11 cellular contexts compared by ENCODE assay signal in genomic region chr6:137871299-137871698, GRCh38. TPM values are rescaled to one million over a fixed set of nuclear protein-coding genes. Genes with fewer than 3 reads are reported as not detected.
DNase-seq lines count a peak whose midpoint lies in the region; ATAC-seq, FAIRE-seq and TF ChIP-seq lines count a peak whose summit lies in the region.
"Had no signal": no experiment of that assay in that cellular context is flagged by ENCODE, and none has a peak within 500 bp of the region (broad histone marks: within the 10 kb centered on the region; RNA-seq: fewer than 3 reads in every experiment).

No MANE protein-coding gene starts in this region.

- intact Hi-C loops in HepG2 (cut with micrococcal nuclease; ENCODE audit: unreplicated experiment) (loop anchor here (5.0 kb wide), 1 partner anchor 236 kb away; the partner anchor contains the start of gene PERP), right lobe of liver (cut with DNase I) (no loop called here), MCF 10A (cut with micrococcal nuclease) (loop anchor here (5.0 kb wide), 1 partner anchor 236 kb away; the partner anchor contains the start of gene PERP), vagina (cut with DNase I) (no loop called here), testis (cut with DNase I; ENCODE audit: low total_unique reads) (no loop called here)

- H3K36me3 Mint-ChIP-seq in MCF 10A (ENCODE audit: insufficient read depth, unreplicated experiment), result peaks cover 77% of the 10 kb centered on the region

- peaks cover 17% of the 10 kb centered on the region for H3K4me1 Mint-ChIP-seq in MCF 10A (ENCODE audit: insufficient read depth, unreplicated experiment)

- H3K27ac Mint-ChIP-seq in MCF 10A (ENCODE audit: low read depth, unreplicated experiment), result peak overlapping the region; percentile 78

- H3K9ac ChIP-seq in HepG2 (ENCODE audit: insufficient read depth, low read depth, low read length), result peak overlapping the region; percentile 97; the same call in 1 of the 2 replicates
- H3K9ac ChIP-seq in muscle layer of colon (ENCODE audit: low read length), result peak overlapping the region; percentile 15

- in situ Hi-C loops in HepG2 (cut with HindIII; ENCODE audit: extremely low pct_ligation_motif_present, low pct_unique_long_range_greater_than_20kb), result no loop called here

- TF ChIP-seq CTCF in HepG2 (CRISPR knock-in tag; IDR thresholded peaks at IDR 0.05), result no peak
- no peak for TF ChIP-seq CTCF in right lobe of liver (IDR thresholded peaks at IDR 0.05)
- no peak for TF ChIP-seq CTCF in MCF 10A (IDR thresholded peaks at IDR 0.05; ENCODE audit: unreplicated experiment)
- TF ChIP-seq CTCF in vagina (IDR thresholded peaks at IDR 0.05), result no peak
- no peak for TF ChIP-seq CTCF in testis (IDR thresholded peaks at IDR 0.05)

- H3K27me3 ChIP-seq in HepG2 (ENCODE audit: control insufficient read depth in 1 of 2, insufficient read depth in 2 of 2, low read length in 2 of 2), result no peaks in the 10 kb centered on the region; a peak in 1 of 5 replicates
- no peaks in the 10 kb centered on the region for H3K27me3 ChIP-seq in right lobe of liver
- H3K27me3 ChIP-seq in muscle layer of colon (ENCODE audit: control insufficient read depth in 1 of 2, insufficient read depth in 2 of 2, low read length in 2 of 2), result no peaks in the 10 kb centered on the region
- no peaks in the 10 kb centered on the region for H3K27me3 ChIP-seq in vagina
- H3K27me3 ChIP-seq in testis, result no peaks in the 10 kb centered on the region

- no peak overlapping the region for H2AFZ ChIP-seq in HepG2 (ENCODE audit: low read length)

- no peak for ATAC-seq in HepG2
- ATAC-seq in right lobe of liver, result no peak
- no peak for ATAC-seq in HG02623 (IDR thresholded peaks at IDR 0.05; ENCODE audit: unreplicated experiment)

- WGBS in HepG2 (ENCODE audit: low lambda C conversion rate), result 79% methylated on average over 10 of the region's 10 CpGs
- WGBS in right lobe of liver (ENCODE audit: insufficient coverage, low coverage, low lambda C conversion rate, missing lambda C conversion rate), result 81% methylated on average over 4 of the region's 10 CpGs
- WGBS in testis, 2 donors, result 75 to 76% methylated on average over 10 of the region's 10 CpGs

- H3K4me1 ChIP-seq in HepG2 (ENCODE audit: insufficient read depth, low read length) (peaks cover 73% of the 10 kb centered on the region), right lobe of liver (peaks cover 0 to 51% (median 7%) of the 10 kb centered on the region in 4 donors), muscle layer of colon (ENCODE audit: insufficient read depth, low read length) (peaks cover 56% of the 10 kb centered on the region), vagina (peaks cover 62% of the 10 kb centered on the region), testis (peaks cover 17% of the 10 kb centered on the region)

- no peaks in the 10 kb centered on the region for H3K9me3 Mint-ChIP-seq in MCF 10A (ENCODE audit: unreplicated experiment)

- H3K36me3 ChIP-seq in HepG2 (replicated peaks in 1 of 2; ENCODE audit: control insufficient read depth in 1 of 2, insufficient read depth in 2 of 2, low read length in 2 of 2), result peaks cover 20 to 50% of the 10 kb centered on the region in 2 experiments
- peaks cover 0 to 17% (median 8%) of the 10 kb centered on the region in 4 donors for H3K36me3 ChIP-seq in right lobe of liver
- peaks cover 32% of the 10 kb centered on the region for H3K36me3 ChIP-seq in muscle layer of colon (ENCODE audit: insufficient read depth, low read length)
- H3K36me3 ChIP-seq in vagina, result peaks cover 0 to 16% of the 10 kb centered on the region in 2 donors
- H3K36me3 ChIP-seq in testis (ENCODE audit: low read depth, missing control alignments), result peaks cover under 1% of the 10 kb centered on the region

- TF ChIP-seq RAD21 in HepG2 (CRISPR knock-in tag; IDR thresholded peaks at IDR 0.05), result no peak

- H4K20me1 ChIP-seq in HepG2 (ENCODE audit: insufficient read depth, low read length), result peaks cover 52% of the 10 kb centered on the region

- TF ChIP-seq EP300 in HepG2 (IDR thresholded peaks at IDR 0.05; ENCODE audit: low read depth in 2 of 2, low read length in 2 of 2), result no peak
- TF ChIP-seq EP300 in HepG2 (CRISPR knock-in tag; IDR thresholded peaks at IDR 0.05; ENCODE audit: borderline replicate concordance), result no peak

- H3K9me3 ChIP-seq in HepG2 (ENCODE audit: low read length) (no peaks in the 10 kb centered on the region), right lobe of liver (no peaks in the 10 kb centered on the region), muscle layer of colon (ENCODE audit: low read length) (no peaks in the 10 kb centered on the region), vagina (no peaks in the 10 kb centered on the region), testis (no peaks in the 10 kb centered on the region)

- H3K4me3 Mint-ChIP-seq in MCF 10A (ENCODE audit: unreplicated experiment), result peak overlapping the region; percentile 72

- TF ChIP-seq POLR2A in HepG2 (IDR thresholded peaks at IDR 0.05; ENCODE audit: insufficient read depth in 1 of 2, low read depth in 2 of 2, low read length in 2 of 2), result no peak
- TF ChIP-seq POLR2A in right lobe of liver (IDR thresholded peaks at IDR 0.05), result no peak
- no peak for TF ChIP-seq POLR2A in vagina (IDR thresholded peaks at IDR 0.05)
- no peak for TF ChIP-seq POLR2A in testis (IDR thresholded peaks at IDR 0.05)

- BruUV-seq in HepG2 (replicated peaks; lab: Mats Ljungman, UMichigan) (no TSS peak), MCF 10A (replicated peaks; lab: Mats Ljungman, UMichigan) (TSS peak; percentile 20)

- H3K27ac ChIP-seq in HepG2 (ENCODE audit: extremely low read length, insufficient read depth, low read length), result peak overlapping the region; percentile 31
- no peak overlapping the region for H3K27ac ChIP-seq in right lobe of liver
- peak overlapping the region; percentile 53 for H3K27ac ChIP-seq in muscle layer of colon (ENCODE audit: low read depth, low read length)
- peak overlapping the region; percentile 38 for H3K27ac ChIP-seq in vagina
- H3K27ac ChIP-seq in testis, result no peak overlapping the region

- peak overlapping the region; percentile 96 for H3K4me2 ChIP-seq in HepG2 (ENCODE audit: low read depth, low read length)

- no peak for FAIRE-seq in HepG2 (lab: Jason Lieb, UNC)

- H3K4me3 ChIP-seq in HepG2 (replicated peaks in 1 of 3; ENCODE audit: insufficient read depth in 1 of 3, low read depth in 2 of 3, low read length in 3 of 3) (peak overlapping the region; percentile 75 to 100 (median 92)), right lobe of liver (peak overlapping the region in 1 of 3 donors; percentile 26), muscle layer of colon (ENCODE audit: low read depth in 1 of 2, low read length in 2 of 2) (peak overlapping the region in 1 of 2 donors; percentile 42), vagina (peak overlapping the region; percentile 20 to 80), testis (no peak overlapping the region)

- POLR2A ChIA-PET in HepG2 (lab: Yijun Ruan, JAX) (interaction anchor here (0.8 to 3.3 kb wide), 7 partner anchors 76 to 174 kb away, joined by 3 to 15 read pairs (median 4); no protein-coding TSS in a partner anchor), MCF 10A (lab: Yijun Ruan, JAX) (interaction anchor here (0.7 to 10.3 kb wide), 30 partner anchors 9 to 822 kb away, joined by 3 to 127 read pairs (median 4); no protein-coding TSS in a partner anchor)

- peaks cover 89% of the 10 kb centered on the region for H3K79me2 ChIP-seq in HepG2 (ENCODE audit: insufficient read depth, low read length)

- no peak for DNase-seq in HepG2 (ENCODE audit: low spot score)
- DNase-seq in right lobe of liver, result no peak
- peak; percentile 18 for DNase-seq in MCF 10A (ENCODE audit: unreplicated experiment)
- no peak for DNase-seq in vagina (ENCODE audit: extremely low spot score in 2 of 2)
- DNase-seq in NCI-H1417 treated with DMSO at 0.1 percent for 48 hours (lab: John Stamatoyannopoulos, UW), result no peak
- no peak for DNase-seq in testis
- DNase-seq: C1 segment of cervical spinal cord, cortex of kidney, KBM-7 had no signal

- CTCF ChIA-PET in HepG2 (lab: Yijun Ruan, JAX; ENCODE audit: low intra/inter-chr PET ratio, low total read pairs), result interaction anchor here (0.6 to 8.6 kb wide), 2 partner anchors 165 to 173 kb away, joined by 3 to 102 read pairs; no protein-coding TSS in a partner anchor
- CTCF ChIA-PET in MCF 10A (lab: Yijun Ruan, JAX), result interaction anchor here (0.7 to 7.3 kb wide), 14 partner anchors 10 to 165 kb away, joined by 3 to 112 read pairs (median 6); no protein-coding TSS in a partner anchor

- no peaks in the 10 kb centered on the region for H3K27me3 Mint-ChIP-seq in MCF 10A (ENCODE audit: insufficient read depth, unreplicated experiment)

TF ChIP-seq in HepG2, 621 proteins besides CTCF, POLR2A, EP300 and RAD21 (continues in another document):
- no peak for TF ChIP-seq BCL6 (CRISPR knock-in tag; IDR thresholded peaks at IDR 0.05)
- no peak for TF ChIP-seq ZNF790 (CRISPR knock-in tag; IDR thresholded peaks at IDR 0.05; ENCODE audit: borderline replicate concordance)
- TF ChIP-seq PRPF4 (IDR thresholded peaks at IDR 0.05; ENCODE audit: low read depth, low read length, poor library complexity, severe bottlenecking), result peak; percentile 97

RNA-seq across cellular contexts. Expression of gene TNFAIP3, which starts 4.2 kb away (rescaled TPM):
- 24.7 and 28.2 TPM in 2 replicates for total RNA-seq in HepG2 (2016; rRNA removed; fragmentation: Illumina TruSeq; extraction: Trizol)
- 2.2 and 2.6 TPM in 2 replicates for total RNA-seq in HepG2 (2016; cell fraction: cytosol; rRNA removed; fragmentation: Illumina TruSeq; extraction: Trizol; ENCODE audit: low read depth)
- total RNA-seq in HepG2 (2016; cell fraction: insoluble cytoplasmic fraction; rRNA removed; fragmentation: Illumina TruSeq; extraction: Trizol), result 18.9 and 27.7 TPM in 2 replicates
- 8.2 and 8.6 TPM in 2 replicates for total RNA-seq in HepG2 (2016; cell fraction: membrane; rRNA removed; fragmentation: Illumina TruSeq; extraction: Trizol)
- 61.9 and 64.1 TPM in 2 replicates for total RNA-seq in HepG2 (2016; cell fraction: nucleus; rRNA removed; fragmentation: Illumina TruSeq; extraction: Trizol)
- polyA plus RNA-seq in HepG2 (2011; rRNA removed), result 47.1 and 49.6 TPM in 2 replicates
- 22.2 and 24.7 TPM in 2 replicates for polyA plus RNA-seq in HepG2 (2011; cell fraction: cytosol; rRNA removed)
- 144 and 150 TPM in 2 replicates for polyA plus RNA-seq in HepG2 (2011; cell fraction: nucleus; rRNA removed)
- polyA plus RNA-seq in HepG2 (2012), result 30.0 and 33.6 TPM in 2 replicates
- 1.00 and 1.1 TPM in 2 replicates for polyA plus RNA-seq in HepG2 (2016; cell fraction: cytosol; fragmentation: Illumina TruSeq; extraction: Trizol; ENCODE audit: low read depth)
- 21.4 and 27.8 TPM in 2 replicates for polyA plus RNA-seq in HepG2 (2016; cell fraction: insoluble cytoplasmic fraction; fragmentation: Illumina TruSeq; extraction: Trizol; ENCODE audit: low read depth)
- polyA plus RNA-seq in HepG2 (2016; cell fraction: membrane; fragmentation: Illumina TruSeq; extraction: Trizol; ENCODE audit: low read depth), result 3.4 and 4.2 TPM in 2 replicates
- polyA plus RNA-seq in HepG2 (2016; cell fraction: nucleus; fragmentation: Illumina TruSeq; extraction: Trizol; ENCODE audit: insufficient read depth, low read depth), result 121 and 138 TPM in 2 replicates
- 2.9 and 35.1 TPM in 2 replicates for polyA minus RNA-seq in HepG2 (2011; rRNA and poly(A)+ RNA removed; ENCODE audit: low replicate concordance)
- polyA minus RNA-seq in HepG2 (2011; cell fraction: cytosol; rRNA and poly(A)+ RNA removed), result 30.0 and 32.5 TPM in 2 replicates
- polyA minus RNA-seq in HepG2 (2011; cell fraction: nucleus; rRNA and poly(A)+ RNA removed), result 52.7 and 61.8 TPM in 2 replicates
- 10 to 100 TPM in 5 of 6 experiments, 1 to 10 TPM in 1; 8.3 to 38.1 (median 13.6) TPM for total RNA-seq in right lobe of liver
- 38.2 and 52.8 TPM in 2 replicates for total RNA-seq in MCF 10A (2022)
- total RNA-seq in vagina, result 28.5 TPM
- total RNA-seq in testis, result 10 to 100 TPM; 12.6 to 15.2 TPM
- polyA plus RNA-seq in testis (ENCODE audit: insufficient read depth, low read depth, low replicate concordance), result 25.1 TPM

Comparison
In these comparisons a context has a peak if more than half of its experiments do, and no peak if none do; other contexts are left out.
1. H3K27ac ChIP-seq: peak in HepG2 (single experiment), muscle layer of colon (single experiment) and vagina (single experiment); none in right lobe of liver (0 of 3) and testis (0 of 2).
2. intact Hi-C loops: an anchor here in HepG2 (5.0 kb wide) and MCF 10A (5.0 kb wide); none called in right lobe of liver, vagina and testis.
3. H3K4me3 ChIP-seq: peak in HepG2 (3 of 3) and vagina (2 of 2); none in testis (0 of 2).